10 cellular contexts compared by ENCODE assay signal in the genomic region with DNA sequence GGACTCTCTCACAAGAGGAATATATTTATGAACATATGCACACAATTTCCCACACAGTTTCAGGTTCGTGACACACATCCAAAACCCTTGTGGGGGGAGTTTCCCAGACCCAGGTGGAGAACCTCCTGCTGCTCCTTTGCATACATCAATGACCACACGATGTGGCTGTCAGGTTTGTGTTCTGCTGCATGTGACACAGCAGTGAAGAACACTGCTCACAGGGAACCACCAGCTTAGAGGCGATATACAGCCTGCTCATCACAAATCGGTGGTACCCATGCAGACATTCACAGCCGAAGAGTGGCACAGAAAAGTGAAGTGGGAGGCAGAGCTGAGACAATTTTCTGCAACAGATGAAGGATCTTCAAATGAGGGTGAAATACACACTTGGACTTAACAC.
A peak's percentile ranks its signal among the peaks of the same experiment; 100 is the strongest.
DNase-seq lines count a peak whose midpoint lies in the region; ATAC-seq and TF ChIP-seq lines count a peak whose summit lies in the region.
"Had no signal": no experiment of that assay in that cellular context is flagged by ENCODE, and none has a peak within 500 bp of the region (broad histone marks: within the 10 kb centered on the region; RNA-seq: fewer than 3 reads in every experiment).

No MANE protein-coding gene starts in this region.

- 59 to 77% (median 65%) methylated on average over 5 of the region's 5 CpGs for WGBS in spleen, 5 donors

- peaks cover 4 to 48% (median 17%) of the 10 kb centered on the region in 6 donors for H3K4me1 ChIP-seq in spleen
- no peaks in the 10 kb centered on the region for H3K4me1 ChIP-seq in effector memory CD4-positive, alpha-beta T cell (ENCODE audit: control insufficient read depth, insufficient read depth, low read length, poor library complexity, severe bottlenecking)

- peak overlapping the region in 4 of 8 donors; percentile 14 to 43 (median 30) for H3K27ac ChIP-seq in spleen
- no peak overlapping the region for H3K27ac ChIP-seq in effector memory CD4-positive, alpha-beta T cell (ENCODE audit: insufficient read depth, low read length, poor library complexity, severe bottlenecking)

- ATAC-seq in GM21717 (IDR thresholded peaks at IDR 0.05; ENCODE audit: unreplicated experiment) = peak; percentile 90
- peak; percentile 82 for ATAC-seq in HG03558 (IDR thresholded peaks at IDR 0.05; ENCODE audit: extremely low read depth, unreplicated experiment)

- TF ChIP-seq CTCF in spleen (IDR thresholded peaks at IDR 0.05 in 8 of 11, conservative IDR thresholded peaks at IDR 0.05 in 3 of 11) = no peak

- H3K27me3 ChIP-seq in spleen (replicated peaks in 1 of 7) = no peaks in the 10 kb centered on the region
- no peaks in the 10 kb centered on the region for H3K27me3 ChIP-seq in effector memory CD4-positive, alpha-beta T cell (replicated peaks; ENCODE audit: control insufficient read depth, insufficient read depth, low read length, poor library complexity, severe bottlenecking)

- intact Hi-C loops in spleen (cut with DNase I; ENCODE audit: low total_unique reads) = no loop called here

- H3K9me3 ChIP-seq in spleen = no peaks in the 10 kb centered on the region
- no peaks in the 10 kb centered on the region for H3K9me3 ChIP-seq in effector memory CD4-positive, alpha-beta T cell (ENCODE audit: control insufficient read depth, low read length)

- H3K36me3 ChIP-seq in spleen = peaks cover 0 to 18% (median 3%) of the 10 kb centered on the region in 6 donors
- H3K36me3 ChIP-seq in effector memory CD4-positive, alpha-beta T cell (ENCODE audit: control insufficient read depth, insufficient read depth, low read length) = peaks cover 8% of the 10 kb centered on the region

- TF ChIP-seq POLR2A in GM18951 (IDR thresholded peaks at IDR 0.05; ENCODE audit: extremely low read depth, insufficient read depth, insufficient read length) (peak; percentile 41), spleen (IDR thresholded peaks at IDR 0.05) (no peak)

- in situ Hi-C loops in GM18951 (cut with MboI; ENCODE audit: low sequenced_read_pairs, unreplicated experiment) (no loop called here), KBM-7 (cut with MboI; ENCODE audit: low pct_unique_long_range_greater_than_20kb, low sequenced_read_pairs) (no loop called here)

- no peak overlapping the region for H3K4me3 ChIP-seq in spleen
- H3K4me3 ChIP-seq in effector memory CD4-positive, alpha-beta T cell (ENCODE audit: insufficient read depth, low read depth, low read length, poor library complexity, severe bottlenecking) = no peak overlapping the region

- peak; percentile 21 to 27 for DNase-seq in stimulated activated CD4-positive, alpha-beta T cell treated with anti-CD3 and anti-CD28 coated beads, Interleukin-15, amount 100 ng/mL, for 48 hours (ENCODE audit: low read depth in 2 of 2)
- DNase-seq in spleen = no peak
- DNase-seq in KBM-7 = no peak
- DNase-seq in MV-4-11 (lab: John Stamatoyannopoulos, UW) = no peak
- DNase-seq in effector memory CD4-positive, alpha-beta T cell = no peak
- DNase-seq: immature natural killer cell, SIG-M5 had no signal

Comparison
In these comparisons a context has a peak if more than half of its experiments do, and no peak if none do; other contexts are left out.
1. DNase-seq: peak in stimulated activated CD4-positive, alpha-beta T cell treated with anti-CD3 and anti-CD28 coated beads, Interleukin-15, amount 100 ng/mL, for 48 hours (2 of 2); none in spleen (single experiment), KBM-7 (single experiment), MV-4-11 (single experiment) and effector memory CD4-positive, alpha-beta T cell (0 of 3).